In the genomic region with DNA sequence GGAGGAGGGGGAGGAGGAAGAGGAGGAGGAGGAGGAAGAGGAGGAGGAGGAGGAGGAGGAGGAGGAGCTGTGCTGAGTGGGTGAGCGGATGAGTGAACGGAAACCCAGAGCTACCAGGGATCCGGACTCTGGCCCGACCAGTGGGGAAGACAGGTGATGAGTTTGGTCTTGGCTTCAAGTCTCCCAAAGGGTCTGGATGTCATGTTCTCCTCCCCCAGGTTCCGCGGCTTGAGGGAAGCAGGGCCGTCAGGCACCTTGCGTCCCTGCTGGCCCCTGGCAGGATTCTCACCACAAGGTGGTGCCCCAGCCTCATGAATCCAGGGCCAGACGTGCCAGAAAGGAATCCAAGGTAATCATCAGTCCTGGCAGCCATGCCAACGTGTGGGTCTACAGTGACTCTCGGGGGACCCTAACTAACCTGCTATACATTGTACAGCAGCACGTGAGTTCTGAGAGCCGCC, we compare ENCODE assay signal across 8 cellular contexts.
DNase-seq lines count a peak whose midpoint lies in the region; ATAC-seq and TF ChIP-seq lines count a peak whose summit lies in the region.

No MANE protein-coding gene starts in this region.

- no peak overlapping the region for H3K4me3 Mint-ChIP-seq in effector memory CD8-positive, alpha-beta T cell

- TF ChIP-seq CTCF in HEK293 (tag by site-specific recombination; IDR thresholded peaks at IDR 0.05) = peak; percentile 90

- POLR2A ChIA-PET in HEK293 (lab: Yijun Ruan, JAX) = no interaction called here

- peaks cover 8% of the 10 kb centered on the region for H3K36me3 Mint-ChIP-seq in effector memory CD8-positive, alpha-beta T cell (ENCODE audit: insufficient read depth)

- ATAC-seq in effector memory CD8-positive, alpha-beta T cell (replicated peaks) = no peak
- ATAC-seq in stimulated activated naive CD8-positive, alpha-beta T cell treated with anti-CD3 and anti-CD28 coated beads, Interleukin-15, Interleukin-2, amounts not matched to agents 100 U/mL and 50 U/mL, for 24 hours = peak; percentile 85
- ATAC-seq in HG03354 (IDR thresholded peaks at IDR 0.05; ENCODE audit: poor library complexity, severe bottlenecking, unreplicated experiment) = no peak

- H3K36me3 ChIP-seq in HEK293 (ENCODE audit: control insufficient read depth in 2 of 2, insufficient read depth in 1 of 2, low read length in 2 of 2) = no peaks in the 10 kb centered on the region

- no peak overlapping the region for H3K27ac ChIP-seq in HEK293 (ENCODE audit: extremely low read depth, low read depth, low read length)

- no peak overlapping the region for H3K4me3 ChIP-seq in HEK293 (ENCODE audit: low read depth, low read length)

- DNase-seq in COLO668 (lab: John Stamatoyannopoulos, UW; ENCODE audit: unreplicated experiment) = peak; percentile 56
- DNase-seq in NCI-H345 (lab: John Stamatoyannopoulos, UW) = peak; percentile 75
- peak; percentile 47 to 61 for DNase-seq in activated CD4-positive, alpha-beta T cell treated with anti-CD3 and anti-CD28 coated beads, Interleukin-2, amount 50 U/mL, for 4 hours
- DNase-seq in effector memory CD8-positive, alpha-beta T cell = peak in 2 of 3 experiments; percentile 13 to 19
- peak; percentile 67 for DNase-seq in medulla oblongata (ENCODE audit: extremely low spot score)
- DNase-seq in stimulated activated naive CD8-positive, alpha-beta T cell treated with anti-CD3 and anti-CD28 coated beads, Interleukin-15, Interleukin-2, amounts not matched to agents 100 U/mL and 50 U/mL, for 24 hours = peak; percentile 75

- H3K4me1 Mint-ChIP-seq in effector memory CD8-positive, alpha-beta T cell (ENCODE audit: low read depth in 2 of 2) = no peaks in the 10 kb centered on the region

- H3K9me3 Mint-ChIP-seq in effector memory CD8-positive, alpha-beta T cell = no peaks in the 10 kb centered on the region

- no peak overlapping the region for H3K27ac Mint-ChIP-seq in effector memory CD8-positive, alpha-beta T cell

- CTCF ChIA-PET in HEK293 (lab: Yijun Ruan, JAX) = interaction anchor here (0.6 to 3.5 kb wide), 22 partner anchors 8 to 1979 kb away, joined by 3 to 28 read pairs (median 4); no protein-coding TSS in a partner anchor

- no peaks in the 10 kb centered on the region for H3K27me3 Mint-ChIP-seq in effector memory CD8-positive, alpha-beta T cell

- H3K4me1 ChIP-seq in HEK293 (ENCODE audit: control insufficient read depth, insufficient read depth, low read length) = no peaks in the 10 kb centered on the region

- H3K9me3 ChIP-seq in HEK293 (ENCODE audit: control insufficient read depth, insufficient read depth, low read depth, low read length) = no peaks in the 10 kb centered on the region

TF ChIP-seq in HEK293, 187 proteins besides CTCF, POLR2A, EP300 and RAD21:
- TF ChIP-seq EGR2 (tag by site-specific recombination; IDR thresholded peaks at IDR 0.05; ENCODE audit: low read depth) = peak; percentile 55
- TF ChIP-seq ZNF521 (tag by site-specific recombination; IDR thresholded peaks at IDR 0.05) = no peak
- peak; percentile 27; the same call in 1 of the 2 replicates for TF ChIP-seq ZFHX2 (tag by site-specific recombination; conservative IDR thresholded peaks at IDR 0.05)
- TF ChIP-seq ZNF311 (tag by site-specific recombination; IDR thresholded peaks at IDR 0.05; ENCODE audit: borderline replicate concordance) = no peak
- TF ChIP-seq ZNF341 (tag by site-specific recombination; IDR thresholded peaks at IDR 0.05; ENCODE audit: low read depth) = no peak
- no peak for TF ChIP-seq BCL11A (tag by site-specific recombination; IDR thresholded peaks at IDR 0.05; ENCODE audit: low read depth)
- no peak for TF ChIP-seq ZSCAN23 (tag by site-specific recombination; IDR thresholded peaks at IDR 0.05)
- no peak for TF ChIP-seq ZNF133 (tag by site-specific recombination; IDR thresholded peaks at IDR 0.05)
- TF ChIP-seq HIC1 (tag by site-specific recombination; IDR thresholded peaks at IDR 0.05) = 0 out of 2 replicates have a peak, but pooled peaks have one; percentile 22
- TF ChIP-seq SCRT1 (tag by site-specific recombination; IDR thresholded peaks at IDR 0.05; ENCODE audit: borderline replicate concordance) = no peak
- TF ChIP-seq ZNF513 (tag by site-specific recombination; IDR thresholded peaks at IDR 0.05) = peak; percentile 73
- no peak for TF ChIP-seq ZNF16 (tag by site-specific recombination; IDR thresholded peaks at IDR 0.05; ENCODE audit: low read depth)
- TF ChIP-seq, protein P1, sequence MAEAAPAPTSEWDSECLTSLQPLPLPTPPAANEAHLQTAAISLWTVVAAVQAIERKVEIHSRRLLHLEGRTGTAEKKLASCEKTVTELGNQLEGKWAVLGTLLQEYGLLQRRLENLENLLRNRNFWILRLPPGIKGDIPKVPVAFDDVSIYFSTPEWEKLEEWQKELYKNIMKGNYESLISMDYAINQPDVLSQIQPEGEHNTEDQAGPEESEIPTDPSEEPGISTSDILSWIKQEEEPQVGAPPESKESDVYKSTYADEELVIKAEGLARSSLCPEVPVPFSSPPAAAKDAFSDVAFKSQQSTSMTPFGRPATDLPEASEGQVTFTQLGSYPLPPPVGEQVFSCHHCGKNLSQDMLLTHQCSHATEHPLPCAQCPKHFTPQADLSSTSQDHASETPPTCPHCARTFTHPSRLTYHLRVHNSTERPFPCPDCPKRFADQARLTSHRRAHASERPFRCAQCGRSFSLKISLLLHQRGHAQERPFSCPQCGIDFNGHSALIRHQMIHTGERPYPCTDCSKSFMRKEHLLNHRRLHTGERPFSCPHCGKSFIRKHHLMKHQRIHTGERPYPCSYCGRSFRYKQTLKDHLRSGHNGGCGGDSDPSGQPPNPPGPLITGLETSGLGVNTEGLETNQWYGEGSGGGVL (tag by site-specific recombination; IDR thresholded peaks at IDR 0.05) = no peak
- TF ChIP-seq REPIN1 (tag by site-specific recombination; IDR thresholded peaks at IDR 0.05; ENCODE audit: low read depth) = 0 out of 2 replicates have a peak, but pooled peaks have one; percentile 38
- TF ChIP-seq RBAK (tag by site-specific recombination; IDR thresholded peaks at IDR 0.05) = no peak
- peak; percentile 95 for TF ChIP-seq ZNF654 (tag by site-specific recombination; IDR thresholded peaks at IDR 0.05; ENCODE audit: low read depth)
- TF ChIP-seq SP3 (tag by site-specific recombination; IDR thresholded peaks at IDR 0.05) = peak; percentile 63
- TF ChIP-seq ZNF660 (tag by site-specific recombination; IDR thresholded peaks at IDR 0.05) = peak; percentile 43; the same call in 1 of the 2 replicates

Comparison
In these comparisons a context has a peak if more than half of its experiments do, and no peak if none do; other contexts are left out.
1. DNase-seq: peak in every context shown above with its lines; median percentile 75 in NCI-H345; 75 in stimulated activated naive CD8-positive, alpha-beta T cell treated with anti-CD3 and anti-CD28 coated beads, Interleukin-15, Interleukin-2, amounts not matched to agents 100 U/mL and 50 U/mL, for 24 hours; 67 in medulla oblongata; 56 in COLO668; 54 in activated CD4-positive, alpha-beta T cell treated with anti-CD3 and anti-CD28 coated beads, Interleukin-2, amount 50 U/mL, for 4 hours; 16 in effector memory CD8-positive, alpha-beta T cell.